1 cellular context compared by ENCODE assay signal in genomic region chr1:226216056-226216455, GRCh38.
TF ChIP-seq lines count a peak whose summit lies in the region.

No MANE protein-coding gene starts in this region.

TF ChIP-seq in K562, 482 proteins besides CTCF, POLR2A, EP300 and RAD21 (continued from another document):
- TF ChIP-seq KLF13 (tag; IDR thresholded peaks at IDR 0.05; ENCODE audit: borderline replicate concordance, low read depth): no peak
- TF ChIP-seq DPF2 (IDR thresholded peaks at IDR 0.05): 0 out of 2 replicates have a peak, but pooled peaks have one; percentile 50
- peak; percentile 67 for TF ChIP-seq TAL1 (IDR thresholded peaks at IDR 0.05)
- TF ChIP-seq STAT5A (IDR thresholded peaks at IDR 0.05; ENCODE audit: borderline replicate concordance, low read length): peak; percentile 30; the same call in 1 of the 2 replicates
- no peak for TF ChIP-seq MAX (CRISPR knock-in tag; IDR thresholded peaks at IDR 0.05)
- TF ChIP-seq KDM1A (IDR thresholded peaks at IDR 0.05): 0 out of 4 replicates have a peak, but pooled peaks of 1 of the 2 experiments have one; percentile 19
- TF ChIP-seq RCOR1 (IDR thresholded peaks at IDR 0.05; ENCODE audit: borderline replicate concordance in 1 of 2, low read depth in 2 of 2, low read length in 2 of 2): 0 out of 4 replicates have a peak, but pooled peaks of 1 of the 2 experiments have one; percentile 40
- TF ChIP-seq NFXL1 (CRISPR knock-in tag; IDR thresholded peaks at IDR 0.05): no peak
- TF ChIP-seq MTA2 (IDR thresholded peaks at IDR 0.05; ENCODE audit: low read depth): 0 out of 2 replicates have a peak, but pooled peaks have one; percentile 19
- TF ChIP-seq PHF21A (IDR thresholded peaks at IDR 0.05; ENCODE audit: borderline replicate concordance, low read depth): no peak
- TF ChIP-seq CBFA2T3 (IDR thresholded peaks at IDR 0.05): peak; percentile 81
- TF ChIP-seq ELF1 (tag; IDR thresholded peaks at IDR 0.05): no peak
- TF ChIP-seq ZBTB7A (IDR thresholded peaks at IDR 0.05; ENCODE audit: borderline replicate concordance, control insufficient read depth, low read depth, low read length): no peak
- TF ChIP-seq NONO (IDR thresholded peaks at IDR 0.05; ENCODE audit: low read depth in 2 of 2, low read length in 1 of 2): no peak
- no peak for TF ChIP-seq ZBTB49 (CRISPR knock-in tag; IDR thresholded peaks at IDR 0.05; ENCODE audit: borderline replicate concordance)
- TF ChIP-seq ZNF592 (IDR thresholded peaks at IDR 0.05): no peak
- TF ChIP-seq TRIM28 (IDR thresholded peaks at IDR 0.05): no peak
- peak; percentile 59 for TF ChIP-seq CBFA2T2 (conservative IDR thresholded peaks at IDR 0.05)
- TF ChIP-seq PURB (CRISPR knock-in tag; IDR thresholded peaks at IDR 0.05; ENCODE audit: low read depth): no peak
